5 cellular contexts compared by ENCODE assay signal in genomic region chr2:49938268-49938667, GRCh38.
"Had no signal": no experiment of that assay in that cellular context is flagged by ENCODE, and none has a peak within 500 bp of the region (broad histone marks: within the 10 kb centered on the region; RNA-seq: fewer than 3 reads in every experiment).

No MANE protein-coding gene starts in this region.

- DNase-seq: H9, HCEC 1CT, HFFc6, Karpas-422, KBM-7 had no signal
